In the genomic region with DNA sequence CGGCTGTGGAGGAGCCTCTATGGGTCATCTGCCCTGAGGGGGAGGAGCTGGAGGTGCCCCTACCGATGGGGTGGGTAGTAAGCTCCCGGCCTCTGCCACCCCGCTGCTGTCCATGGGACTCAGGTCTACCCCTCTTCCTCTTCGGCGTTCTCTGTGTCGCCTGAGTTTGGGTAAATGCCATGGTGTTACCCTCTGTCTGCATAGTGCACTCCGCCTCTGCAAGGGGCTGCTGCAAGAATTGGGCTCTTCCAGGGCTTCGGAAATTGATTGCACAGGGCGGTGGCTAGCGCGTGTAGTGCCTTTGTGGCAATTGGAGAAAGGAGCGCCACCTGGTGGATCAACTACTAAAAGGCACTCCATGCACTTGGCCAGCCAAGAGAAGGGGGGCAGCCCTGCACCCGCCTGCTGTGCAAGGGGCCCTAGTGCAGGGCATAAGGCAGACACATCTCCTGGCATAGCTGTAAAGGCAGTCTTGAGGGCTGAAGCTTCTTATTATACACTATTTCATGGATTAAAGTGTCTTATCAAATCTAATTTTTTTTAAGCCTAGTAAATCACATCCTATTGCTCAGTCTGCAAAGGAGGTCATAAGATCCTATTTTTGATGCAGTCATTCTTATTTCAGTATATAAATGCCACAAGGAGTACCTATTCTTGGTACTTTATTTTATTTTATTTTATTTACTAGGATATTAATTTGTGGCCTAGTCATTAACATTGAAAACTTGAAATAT, we compare ENCODE assay signal across 1 cellular context.
TF ChIP-seq lines count a peak whose summit lies in the region.

No MANE protein-coding gene starts in this region.

TF ChIP-seq in WTC11, 78 proteins besides CTCF, POLR2A, EP300 and RAD21 (continued from another document):
- TF ChIP-seq, protein P1, sequence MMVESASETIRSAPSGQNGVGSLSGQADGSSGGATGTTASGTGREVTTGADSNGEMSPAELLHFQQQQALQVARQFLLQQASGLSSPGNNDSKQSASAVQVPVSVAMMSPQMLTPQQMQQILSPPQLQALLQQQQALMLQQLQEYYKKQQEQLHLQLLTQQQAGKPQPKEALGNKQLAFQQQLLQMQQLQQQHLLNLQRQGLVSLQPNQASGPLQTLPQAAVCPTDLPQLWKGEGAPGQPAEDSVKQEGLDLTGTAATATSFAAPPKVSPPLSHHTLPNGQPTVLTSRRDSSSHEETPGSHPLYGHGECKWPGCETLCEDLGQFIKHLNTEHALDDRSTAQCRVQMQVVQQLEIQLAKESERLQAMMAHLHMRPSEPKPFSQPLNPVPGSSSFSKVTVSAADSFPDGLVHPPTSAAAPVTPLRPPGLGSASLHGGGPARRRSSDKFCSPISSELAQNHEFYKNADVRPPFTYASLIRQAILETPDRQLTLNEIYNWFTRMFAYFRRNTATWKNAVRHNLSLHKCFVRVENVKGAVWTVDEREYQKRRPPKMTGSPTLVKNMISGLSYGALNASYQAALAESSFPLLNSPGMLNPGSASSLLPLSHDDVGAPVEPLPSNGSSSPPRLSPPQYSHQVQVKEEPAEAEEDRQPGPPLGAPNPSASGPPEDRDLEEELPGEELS (CRISPR knock-in tag; IDR thresholded peaks at IDR 0.05) = no peak
- TF ChIP-seq, protein P2, sequence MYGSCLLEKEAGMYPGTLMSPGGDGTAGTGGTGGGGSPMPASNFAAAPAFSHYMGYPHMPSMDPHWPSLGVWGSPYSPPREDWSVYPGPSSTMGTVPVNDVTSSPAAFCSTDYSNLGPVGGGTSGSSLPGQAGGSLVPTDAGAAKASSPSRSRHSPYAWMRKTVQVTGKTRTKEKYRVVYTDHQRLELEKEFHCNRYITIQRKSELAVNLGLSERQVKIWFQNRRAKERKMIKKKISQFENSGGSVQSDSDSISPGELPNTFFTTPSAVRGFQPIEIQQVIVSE (CRISPR knock-in tag; IDR thresholded peaks at IDR 0.05; ENCODE audit: borderline replicate concordance) = no peak
- TF ChIP-seq, protein P3, sequence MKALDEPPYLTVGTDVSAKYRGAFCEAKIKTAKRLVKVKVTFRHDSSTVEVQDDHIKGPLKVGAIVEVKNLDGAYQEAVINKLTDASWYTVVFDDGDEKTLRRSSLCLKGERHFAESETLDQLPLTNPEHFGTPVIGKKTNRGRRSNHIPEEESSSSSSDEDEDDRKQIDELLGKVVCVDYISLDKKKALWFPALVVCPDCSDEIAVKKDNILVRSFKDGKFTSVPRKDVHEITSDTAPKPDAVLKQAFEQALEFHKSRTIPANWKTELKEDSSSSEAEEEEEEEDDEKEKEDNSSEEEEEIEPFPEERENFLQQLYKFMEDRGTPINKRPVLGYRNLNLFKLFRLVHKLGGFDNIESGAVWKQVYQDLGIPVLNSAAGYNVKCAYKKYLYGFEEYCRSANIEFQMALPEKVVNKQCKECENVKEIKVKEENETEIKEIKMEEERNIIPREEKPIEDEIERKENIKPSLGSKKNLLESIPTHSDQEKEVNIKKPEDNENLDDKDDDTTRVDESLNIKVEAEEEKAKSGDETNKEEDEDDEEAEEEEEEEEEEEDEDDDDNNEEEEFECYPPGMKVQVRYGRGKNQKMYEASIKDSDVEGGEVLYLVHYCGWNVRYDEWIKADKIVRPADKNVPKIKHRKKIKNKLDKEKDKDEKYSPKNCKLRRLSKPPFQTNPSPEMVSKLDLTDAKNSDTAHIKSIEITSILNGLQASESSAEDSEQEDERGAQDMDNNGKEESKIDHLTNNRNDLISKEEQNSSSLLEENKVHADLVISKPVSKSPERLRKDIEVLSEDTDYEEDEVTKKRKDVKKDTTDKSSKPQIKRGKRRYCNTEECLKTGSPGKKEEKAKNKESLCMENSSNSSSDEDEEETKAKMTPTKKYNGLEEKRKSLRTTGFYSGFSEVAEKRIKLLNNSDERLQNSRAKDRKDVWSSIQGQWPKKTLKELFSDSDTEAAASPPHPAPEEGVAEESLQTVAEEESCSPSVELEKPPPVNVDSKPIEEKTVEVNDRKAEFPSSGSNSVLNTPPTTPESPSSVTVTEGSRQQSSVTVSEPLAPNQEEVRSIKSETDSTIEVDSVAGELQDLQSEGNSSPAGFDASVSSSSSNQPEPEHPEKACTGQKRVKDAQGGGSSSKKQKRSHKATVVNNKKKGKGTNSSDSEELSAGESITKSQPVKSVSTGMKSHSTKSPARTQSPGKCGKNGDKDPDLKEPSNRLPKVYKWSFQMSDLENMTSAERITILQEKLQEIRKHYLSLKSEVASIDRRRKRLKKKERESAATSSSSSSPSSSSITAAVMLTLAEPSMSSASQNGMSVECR (CRISPR knock-in tag; IDR thresholded peaks at IDR 0.05; ENCODE audit: borderline replicate concordance) = no peak
